Comparison of ENCODE assay signal across 19 cellular contexts in genomic region chr5:17378346-17378984, GRCh38.
DNase-seq lines count a peak whose midpoint lies in the region; ATAC-seq and TF ChIP-seq lines count a peak whose summit lies in the region.
"Had no signal": no experiment of that assay in that cellular context is flagged by ENCODE, and none has a peak within 500 bp of the region (broad histone marks: within the 10 kb centered on the region; RNA-seq: fewer than 3 reads in every experiment).

No MANE protein-coding gene starts in this region.

- H3K4me3 Mint-ChIP-seq in HFFc6: peak overlapping the region; percentile 44
- no peak overlapping the region for H3K4me3 Mint-ChIP-seq in chondrocyte (ENCODE audit: unreplicated experiment)
- H3K4me3 Mint-ChIP-seq in mesothelial cell of epicardium: peak overlapping the region; percentile 13
- H3K4me3 Mint-ChIP-seq: activated T-cell treated with anti-CD3 and anti-CD28 coated beads, Interleukin-2, amount 50 U/mL, for 72 hours; dendritic cell treated with granulocyte-macrophage colony-stimulating factor and Interleukin-4, amounts not matched to agents 40 ng/mL and 50 ng/mL, for 4 days; GM23338; stimulated activated memory B cell treated with anti-CD40 and anti-IgM and Interleukin-4, amounts not matched to agents 10 μg/mL and 1 μg/mL and 100 μg/mL, for 72 hours had no signal

- ATAC-seq in HG02798 (IDR thresholded peaks at IDR 0.05; ENCODE audit: poor library complexity, unreplicated experiment) (no peak), GM19455 (IDR thresholded peaks at IDR 0.05; ENCODE audit: unreplicated experiment) (no peak)
- ATAC-seq: activated T-cell treated with anti-CD3 and anti-CD28 coated beads, Interleukin-2, amount 50 U/mL, for 72 hours; GM23338; stimulated activated memory B cell treated with anti-CD40 and anti-IgM and Interleukin-4, amounts not matched to agents 10 μg/mL and 1 μg/mL and 100 μg/mL, for 72 hours had no signal

- H3K27ac Mint-ChIP-seq in HFFc6: peak overlapping the region; percentile 37
- H3K27ac Mint-ChIP-seq in chondrocyte (ENCODE audit: unreplicated experiment): peak overlapping the region; percentile 62
- peak overlapping the region; percentile 92 for H3K27ac Mint-ChIP-seq in mesothelial cell of epicardium
- H3K27ac Mint-ChIP-seq: activated T-cell treated with anti-CD3 and anti-CD28 coated beads, Interleukin-2, amount 50 U/mL, for 72 hours; dendritic cell treated with granulocyte-macrophage colony-stimulating factor and Interleukin-4, amounts not matched to agents 40 ng/mL and 50 ng/mL, for 4 days; GM23338; stimulated activated memory B cell treated with anti-CD40 and anti-IgM and Interleukin-4, amounts not matched to agents 10 μg/mL and 1 μg/mL and 100 μg/mL, for 72 hours had no signal

- H3K36me3 Mint-ChIP-seq in HFFc6 (ENCODE audit: low read depth) (no peaks in the 10 kb centered on the region), chondrocyte (ENCODE audit: low read depth) (no peaks in the 10 kb centered on the region), mesothelial cell of epicardium (no peaks in the 10 kb centered on the region)
- H3K36me3 Mint-ChIP-seq: stimulated activated memory B cell treated with anti-CD40 and anti-IgM and Interleukin-4, amounts not matched to agents 10 μg/mL and 1 μg/mL and 100 μg/mL, for 72 hours had no signal

- peaks cover 5% of the 10 kb centered on the region for H3K27me3 Mint-ChIP-seq in HFFc6 (ENCODE audit: insufficient read depth)
- H3K27me3 Mint-ChIP-seq in chondrocyte (ENCODE audit: low read depth): no peaks in the 10 kb centered on the region
- no peaks in the 10 kb centered on the region for H3K27me3 Mint-ChIP-seq in mesothelial cell of epicardium (ENCODE audit: low read depth)
- H3K27me3 Mint-ChIP-seq: stimulated activated memory B cell treated with anti-CD40 and anti-IgM and Interleukin-4, amounts not matched to agents 10 μg/mL and 1 μg/mL and 100 μg/mL, for 72 hours had no signal

- TF ChIP-seq CTCF in HFFc6 (IDR thresholded peaks at IDR 0.05) (no peak), chondrocyte (IDR thresholded peaks at IDR 0.05) (no peak), mesothelial cell of epicardium (IDR thresholded peaks at IDR 0.05; ENCODE audit: unreplicated experiment) (no peak)

- H3K9me3 Mint-ChIP-seq in HFFc6 (no peaks in the 10 kb centered on the region), chondrocyte (ENCODE audit: low read depth) (no peaks in the 10 kb centered on the region), mesothelial cell of epicardium (no peaks in the 10 kb centered on the region)
- H3K9me3 Mint-ChIP-seq: dendritic cell treated with granulocyte-macrophage colony-stimulating factor and Interleukin-4, amounts not matched to agents 40 ng/mL and 50 ng/mL, for 4 days; stimulated activated memory B cell treated with anti-CD40 and anti-IgM and Interleukin-4, amounts not matched to agents 10 μg/mL and 1 μg/mL and 100 μg/mL, for 72 hours had no signal

- DNase-seq in AG08396 (ENCODE audit: low spot score): peak; percentile 35
- DNase-seq in HFFc6: peak; percentile 57
- DNase-seq in chondrocyte (ENCODE audit: low spot score): no peak
- no peak for DNase-seq in mesothelial cell of epicardium (ENCODE audit: low spot score in 2 of 2, unreplicated experiment in 2 of 2)
- no peak for DNase-seq in anterior cingulate cortex (lab: John Stamatoyannopoulos, UW)
- DNase-seq in UCSD-AML1 (lab: John Stamatoyannopoulos, UW; ENCODE audit: unreplicated experiment): no peak
- DNase-seq: activated CD4-positive, alpha-beta T cell treated with anti-CD3 and anti-CD28 coated beads, Interleukin-2, amount 50 U/mL, for 4 hours; activated T-cell treated with anti-CD3 and anti-CD28 coated beads, Interleukin-2, amount 50 U/mL, for 72 hours; adrenal gland; DMS153; left cardiac atrium; NCI-H1694; NCI-H510A; small intestine had no signal

- H3K4me1 Mint-ChIP-seq in HFFc6 (ENCODE audit: low read depth) (peaks cover 68% of the 10 kb centered on the region), chondrocyte (ENCODE audit: low read depth) (peaks cover 50% of the 10 kb centered on the region), mesothelial cell of epicardium (peaks cover 66% of the 10 kb centered on the region)

Comparison
In these comparisons a context has a peak if more than half of its experiments do, and no peak if none do; other contexts are left out.
1. DNase-seq: peak in AG08396 (single experiment) and HFFc6 (single experiment); none in chondrocyte (single experiment), mesothelial cell of epicardium (0 of 2), anterior cingulate cortex (0 of 58) and UCSD-AML1 (single experiment).
2. H3K27ac Mint-ChIP-seq: peak in every context shown above with its lines; median percentile 92 in mesothelial cell of epicardium; 62 in chondrocyte; 37 in HFFc6.